ENCODE assay signal across 12 cellular contexts in the genomic region with DNA sequence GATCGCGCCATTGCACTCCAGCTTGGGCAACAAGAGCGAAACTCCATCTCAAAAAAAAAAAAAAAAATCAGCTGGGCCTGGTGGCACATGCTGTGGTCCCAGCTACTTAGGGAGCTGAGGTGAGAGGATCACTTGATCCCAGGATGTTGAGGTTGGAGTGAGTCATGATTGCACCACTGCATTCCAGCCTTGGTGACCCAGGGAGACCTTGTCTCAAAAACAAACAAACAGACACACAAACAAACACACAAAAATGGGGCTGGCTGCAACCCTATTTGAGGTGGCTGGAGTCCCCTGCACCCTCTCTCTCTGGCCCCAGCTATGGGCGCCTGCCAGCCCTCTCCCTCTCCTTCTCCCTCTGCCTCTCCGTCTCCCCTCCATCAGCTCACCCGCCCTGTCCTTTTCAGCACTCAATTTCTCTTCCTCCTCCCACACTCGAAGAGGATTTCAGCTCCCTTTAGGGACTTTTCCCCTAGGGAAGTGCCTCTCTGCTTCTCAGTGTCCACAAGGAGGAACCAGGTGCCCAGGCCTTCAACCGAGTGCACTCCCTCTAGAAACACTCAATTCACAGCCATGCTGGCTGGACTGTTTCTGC. TPM values are rescaled to one million over a fixed set of nuclear protein-coding genes. Genes with fewer than 3 reads are reported as not detected.
DNase-seq lines count a peak whose midpoint lies in the region; ATAC-seq and TF ChIP-seq lines count a peak whose summit lies in the region.
"Had no signal": no experiment of that assay in that cellular context is flagged by ENCODE, and none has a peak within 500 bp of the region (broad histone marks: within the 10 kb centered on the region; RNA-seq: fewer than 3 reads in every experiment).

No MANE protein-coding gene starts in this region.

- H3K4me2 ChIP-seq in osteoblast (ENCODE audit: insufficient read depth, low read length), result no peak overlapping the region

- intact Hi-C loops in posterior cingulate gyrus (cut with DNase I), result no loop called here

- H3K27me3 ChIP-seq in ectodermal cell (ENCODE audit: control insufficient read depth, insufficient read depth, low read length, poor library complexity, severe bottlenecking) (no peaks in the 10 kb centered on the region), osteoblast (ENCODE audit: insufficient read depth, low read length) (no peaks in the 10 kb centered on the region), HAP-1 (ENCODE audit: low read depth) (no peaks in the 10 kb centered on the region)
- H3K27me3 ChIP-seq: tibial nerve had no signal

- 68 to 69% methylated on average over 8 of the region's 8 CpGs for WGBS in ectodermal cell, 2 experiments

- no peaks in the 10 kb centered on the region for H3K36me3 ChIP-seq in ectodermal cell (ENCODE audit: control insufficient read depth, insufficient read depth, low read length)
- no peaks in the 10 kb centered on the region for H3K36me3 ChIP-seq in osteoblast (ENCODE audit: insufficient read depth, low read length)
- no peaks in the 10 kb centered on the region for H3K36me3 ChIP-seq in HAP-1 (replicated peaks)
- H3K36me3 ChIP-seq: tibial nerve had no signal

- H3K4me3 ChIP-seq in ectodermal cell (ENCODE audit: insufficient read depth, low read depth, low read length), result no peak overlapping the region
- no peak overlapping the region for H3K4me3 ChIP-seq in osteoblast (ENCODE audit: insufficient read depth, low read length)
- no peak overlapping the region for H3K4me3 ChIP-seq in HAP-1
- H3K4me3 ChIP-seq: tibial nerve had no signal

- in situ Hi-C loops in G401 (cut with HindIII; ENCODE audit: low sequenced_read_pairs), result no loop called here
- in situ Hi-C loops in HAP-1 (cut with MboI; ENCODE audit: low sequenced_read_pairs), result no loop called here

- H3K79me2 ChIP-seq in osteoblast (ENCODE audit: insufficient read depth, low read length), result no peaks in the 10 kb centered on the region

- H3K9me3 ChIP-seq in ectodermal cell (ENCODE audit: control insufficient read depth, low read length), result no peaks in the 10 kb centered on the region
- H3K9me3 ChIP-seq in osteoblast (ENCODE audit: low read depth, low read length), result no peaks in the 10 kb centered on the region
- H3K9me3 ChIP-seq in HAP-1, result no peaks in the 10 kb centered on the region
- H3K9me3 ChIP-seq: tibial nerve had no signal

- TF ChIP-seq CTCF in osteoblast (IDR thresholded peaks at IDR 0.05; ENCODE audit: extremely low read depth, low read depth, low read length), result no peak

- H3K4me1 ChIP-seq in ectodermal cell (ENCODE audit: control insufficient read depth, insufficient read depth, low read length) (peaks cover 4% of the 10 kb centered on the region), osteoblast (ENCODE audit: insufficient read depth, low read length) (peaks cover 30% of the 10 kb centered on the region), HAP-1 (no peaks in the 10 kb centered on the region)

- H2AFZ ChIP-seq in osteoblast (ENCODE audit: low read length), result no peak overlapping the region

- peak; percentile 36 for DNase-seq in G401 (ENCODE audit: low spot score)
- peak; percentile 21 for DNase-seq in NCI-H2107 (lab: John Stamatoyannopoulos, UW)
- DNase-seq in osteoblast (ENCODE audit: insufficient read length, low spot score, missing footprints), result peak; percentile 46
- DNase-seq in DMS 273 treated with DMSO at 0.1 percent for 48 hours (lab: John Stamatoyannopoulos, UW), result no peak
- no peak for DNase-seq in HAP-1 (ENCODE audit: low spot score in 2 of 2)
- no peak for DNase-seq in posterior cingulate gyrus
- DNase-seq: activated T-cell treated with anti-CD3 and anti-CD28 coated beads, Interleukin-2, amount 50 U/mL, for 48 hours; NK-92 treated with Interleukin-12 subunit alpha and Interleukin-12 subunit beta, amount 100 ng/mL, for 24 hours; stimulated activated CD4-positive, alpha-beta T cell treated with anti-CD3 and anti-CD28 coated beads, Interleukin-12 subunit alpha, Interleukin-12 subunit beta, amount 100 ng/mL, for 4 hours had no signal

- no peak for ATAC-seq in HG02884 (IDR thresholded peaks at IDR 0.05; ENCODE audit: unreplicated experiment)

- peaks cover 3% of the 10 kb centered on the region for H4K20me1 ChIP-seq in osteoblast (ENCODE audit: insufficient read depth, low read length)

- H3K27ac ChIP-seq in ectodermal cell (ENCODE audit: insufficient read depth, low read depth, low read length, poor library complexity, severe bottlenecking), result peak overlapping the region; percentile 56
- H3K27ac ChIP-seq in osteoblast (ENCODE audit: low read depth, low read length), result no peak overlapping the region
- H3K27ac ChIP-seq: tibial nerve had no signal

RNA-seq across cellular contexts. Expression of gene TFAP4, which starts 17.5 kb away (rescaled TPM):
- total RNA-seq in G401 (2014; rRNA removed; shearing (Covaris generic)), result 14.5 and 38.3 TPM in 2 replicates
- polyA plus RNA-seq in ectodermal cell (2013, experiment 1 of 4), result 34.6 TPM
- polyA plus RNA-seq in ectodermal cell (2013, experiment 2 of 4), result 28.0 TPM
- 25.0 TPM for polyA plus RNA-seq in ectodermal cell (2013, experiment 3 of 4)
- polyA plus RNA-seq in ectodermal cell (2013, experiment 4 of 4), result 25.2 TPM
- total RNA-seq in osteoblast, result 6.5 and 9.1 TPM in 2 replicates

RNA-seq across cellular contexts. Expression of gene GLIS2, which starts 25.5 kb away (rescaled TPM):
- total RNA-seq in G401 (2014; rRNA removed; shearing (Covaris generic)), result 0.44 and 0.80 TPM in 2 replicates
- polyA plus RNA-seq in ectodermal cell (2013, experiment 1 of 4), result 10.6 TPM
- polyA plus RNA-seq in ectodermal cell (2013, experiment 2 of 4), result 10.8 TPM
- polyA plus RNA-seq in ectodermal cell (2013, experiment 3 of 4), result 9.1 TPM
- 10.0 TPM for polyA plus RNA-seq in ectodermal cell (2013, experiment 4 of 4)
- 5.0 and 5.4 TPM in 2 replicates for total RNA-seq in osteoblast

RNA-seq across cellular contexts. Expression of gene SRL, which starts 48.5 kb away (rescaled TPM):
- total RNA-seq in G401 (2014; rRNA removed; shearing (Covaris generic)), result 0.07 and 0.37 TPM in 2 replicates
- 0.57 TPM for polyA plus RNA-seq in ectodermal cell (2013, experiment 1 of 4)
- 0.20 TPM for polyA plus RNA-seq in ectodermal cell (2013, experiment 2 of 4)
- polyA plus RNA-seq in ectodermal cell (2013, experiment 3 of 4), result 0.75 TPM
- polyA plus RNA-seq in ectodermal cell (2013, experiment 4 of 4), result 1.3 TPM
- not detected in 2 replicates for total RNA-seq in osteoblast

Comparison
In these comparisons a context has a peak if more than half of its experiments do, and no peak if none do; other contexts are left out.
1. DNase-seq: peak in G401 (single experiment), NCI-H2107 (single experiment) and osteoblast (single experiment); none in DMS 273 treated with DMSO at 0.1 percent for 48 hours (single experiment), HAP-1 (0 of 2) and posterior cingulate gyrus (0 of 10).